22 cellular contexts compared by ENCODE assay signal in genomic region chr6:151092561-151092960, GRCh38.
DNase-seq lines count a peak whose midpoint lies in the region; ATAC-seq, FAIRE-seq and TF ChIP-seq lines count a peak whose summit lies in the region.
"Had no signal": no experiment of that assay in that cellular context is flagged by ENCODE, and none has a peak within 500 bp of the region (broad histone marks: within the 10 kb centered on the region; RNA-seq: fewer than 3 reads in every experiment).

No MANE protein-coding gene starts in this region.

- no peak overlapping the region for H3K27ac ChIP-seq in astrocyte (ENCODE audit: low read depth, low read length)
- H3K27ac ChIP-seq: GM23248 had no signal

- no peak for ATAC-seq in activated T-cell treated with anti-CD3 and anti-CD28 coated beads, Interleukin-2, amount 50 U/mL, for 72 hours (replicated peaks in 1 of 2)
- no peak for ATAC-seq in GM18868 (IDR thresholded peaks at IDR 0.05; ENCODE audit: unreplicated experiment)
- ATAC-seq: Panc1 had no signal

- no peak for FAIRE-seq in astrocyte (lab: Jason Lieb, UNC)
- FAIRE-seq: A204.1, D721Med had no signal

- H2AFZ ChIP-seq in astrocyte (ENCODE audit: low read depth, low read length): no peak overlapping the region
- H2AFZ ChIP-seq: GM23248 had no signal

- no peaks in the 10 kb centered on the region for H3K4me1 ChIP-seq in astrocyte (ENCODE audit: insufficient read depth, low read length)

- peaks cover 5% of the 10 kb centered on the region for H3K4me1 Mint-ChIP-seq in activated T-cell treated with anti-CD3 and anti-CD28 coated beads, Interleukin-2, amount 50 U/mL, for 72 hours (ENCODE audit: low read depth)
- H3K4me1 Mint-ChIP-seq in astrocyte (ENCODE audit: low read depth, unreplicated experiment): peaks cover 19% of the 10 kb centered on the region

- H3K36me3 Mint-ChIP-seq in activated T-cell treated with anti-CD3 and anti-CD28 coated beads, Interleukin-2, amount 50 U/mL, for 72 hours (ENCODE audit: insufficient read depth in 2 of 2): peaks cover 18 to 38% of the 10 kb centered on the region in 2 donors
- peaks cover 35% of the 10 kb centered on the region for H3K36me3 Mint-ChIP-seq in astrocyte (ENCODE audit: low read depth, unreplicated experiment)

- H3K4me2 ChIP-seq in astrocyte (ENCODE audit: low read length): no peak overlapping the region
- H3K4me2 ChIP-seq: SK-N-SH had no signal

- DNase-seq in activated T-cell treated with anti-CD3 and anti-CD28 coated beads, Interleukin-2, amount 50 U/mL, for 72 hours: no peak
- DNase-seq in activated T-cell treated with anti-CD3 and anti-CD28 coated beads, Interleukin-2, amount 50 U/mL, for 1 hour: no peak
- DNase-seq in astrocyte (ENCODE audit: low read depth) (peak; percentile 25), lung microvascular endothelial cell (ENCODE audit: low read depth in 2 of 2) (peak; percentile 76 to 92), C1 segment of cervical spinal cord (lab: John Stamatoyannopoulos, UW) (no peak), NCI-H1417 (lab: John Stamatoyannopoulos, UW) (no peak)
- DNase-seq: DMS53, GM23248, H9, Kasumi-1, MG63, NCI-H1048, NCI-H1436, NCI-H187 treated with DMSO at 0.1 percent for 48 hours, NCI-H2107, NCI-H510A, SIG-M5, SK-N-SH had no signal

- H3K27me3 ChIP-seq in astrocyte (ENCODE audit: insufficient read depth, low read length): no peaks in the 10 kb centered on the region
- H3K27me3 ChIP-seq: MG63 had no signal

- peak overlapping the region in 1 of 2 donors; percentile 17 for H3K4me3 Mint-ChIP-seq in activated T-cell treated with anti-CD3 and anti-CD28 coated beads, Interleukin-2, amount 50 U/mL, for 72 hours
- H3K4me3 Mint-ChIP-seq in astrocyte (ENCODE audit: unreplicated experiment): no peak overlapping the region
- H3K4me3 Mint-ChIP-seq: H9 had no signal

- TF ChIP-seq CTCF in astrocyte (IDR thresholded peaks at IDR 0.05; ENCODE audit: insufficient read depth, low read depth, low read length): no peak

- no peaks in the 10 kb centered on the region for H3K9me3 Mint-ChIP-seq in activated T-cell treated with anti-CD3 and anti-CD28 coated beads, Interleukin-2, amount 50 U/mL, for 72 hours
- H3K9me3 Mint-ChIP-seq in astrocyte (ENCODE audit: unreplicated experiment): peaks cover 2% of the 10 kb centered on the region
- H3K9me3 Mint-ChIP-seq: H9 had no signal

- no peaks in the 10 kb centered on the region for H4K20me1 ChIP-seq in astrocyte (ENCODE audit: insufficient read depth, low read length)

- no peaks in the 10 kb centered on the region for H3K27me3 Mint-ChIP-seq in activated T-cell treated with anti-CD3 and anti-CD28 coated beads, Interleukin-2, amount 50 U/mL, for 72 hours (ENCODE audit: low read depth)
- H3K27me3 Mint-ChIP-seq in astrocyte (ENCODE audit: low read depth, unreplicated experiment): no peaks in the 10 kb centered on the region

- H3K4me3 ChIP-seq in astrocyte (ENCODE audit: insufficient read depth, low read depth, low read length): no peak overlapping the region
- H3K4me3 ChIP-seq: GM23248, MG63 had no signal

- H3K79me2 ChIP-seq in astrocyte (ENCODE audit: insufficient read depth, low read length): no peaks in the 10 kb centered on the region

- peak overlapping the region; percentile 48 for H3K27ac Mint-ChIP-seq in activated T-cell treated with anti-CD3 and anti-CD28 coated beads, Interleukin-2, amount 50 U/mL, for 72 hours
- no peak overlapping the region for H3K27ac Mint-ChIP-seq in astrocyte (ENCODE audit: unreplicated experiment)

- H3K9ac ChIP-seq in astrocyte (ENCODE audit: low read length): no peak overlapping the region
- H3K9ac ChIP-seq: GM23248, SK-N-SH had no signal

- no peaks in the 10 kb centered on the region for H3K36me3 ChIP-seq in astrocyte (ENCODE audit: insufficient read depth, low read length)

- no peaks in the 10 kb centered on the region for H3K9me3 ChIP-seq in astrocyte (ENCODE audit: insufficient read depth, low read depth, low read length)
- H3K9me3 ChIP-seq: MG63, SK-N-SH had no signal

Comparison
In these comparisons a context has a peak if more than half of its experiments do, and no peak if none do; other contexts are left out.
1. DNase-seq: peak in astrocyte (single experiment) and lung microvascular endothelial cell (2 of 2); none in activated T-cell treated with anti-CD3 and anti-CD28 coated beads, Interleukin-2, amount 50 U/mL, for 72 hours (0 of 2), activated T-cell treated with anti-CD3 and anti-CD28 coated beads, Interleukin-2, amount 50 U/mL, for 1 hour (single experiment), C1 segment of cervical spinal cord (0 of 14) and NCI-H1417 (0 of 3).